ENCODE assay signal across 9 cellular contexts in the genomic region with DNA sequence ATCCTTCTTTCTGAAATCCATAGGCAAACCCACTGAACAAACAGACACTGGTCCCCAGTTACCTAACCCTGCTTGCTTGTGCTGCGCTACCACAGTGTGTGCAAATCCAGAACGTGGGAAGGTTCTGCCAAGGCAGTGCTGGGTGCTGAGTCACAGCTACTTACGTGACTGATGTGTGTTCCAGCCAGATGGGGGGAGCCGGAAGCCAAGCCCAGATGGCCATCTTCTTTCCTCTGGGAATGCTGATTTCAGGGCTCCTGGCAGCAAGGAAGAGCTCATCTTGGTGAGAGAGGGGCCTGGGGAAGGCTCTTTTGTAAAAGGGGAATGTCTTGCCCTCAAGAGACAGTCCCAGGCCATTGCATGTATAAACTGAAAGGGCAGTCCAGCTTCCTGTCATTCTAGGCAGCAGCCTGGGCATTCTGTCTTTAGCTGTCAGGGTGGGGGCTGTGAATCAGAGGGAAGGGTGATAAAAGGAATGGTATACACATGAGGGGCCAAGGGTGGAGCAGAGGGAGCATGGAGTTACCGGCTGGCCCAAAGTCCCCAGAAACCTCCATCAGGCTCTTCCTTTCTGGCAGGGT. TPM values are rescaled to one million over a fixed set of nuclear protein-coding genes. Genes with fewer than 3 reads are reported as not detected.
DNase-seq lines count a peak whose midpoint lies in the region; ATAC-seq, FAIRE-seq and TF ChIP-seq lines count a peak whose summit lies in the region.
"Had no signal": no experiment of that assay in that cellular context is flagged by ENCODE, and none has a peak within 500 bp of the region (broad histone marks: within the 10 kb centered on the region; RNA-seq: fewer than 3 reads in every experiment).

No MANE protein-coding gene starts in this region.

- FAIRE-seq in small intestine (lab: Jason Lieb, UNC): no peak
- FAIRE-seq: GM12878 had no signal

- intact Hi-C loops in ovary (cut with DNase I): no loop called here

- H3K27ac ChIP-seq in ovary (no peak overlapping the region), small intestine (ENCODE audit: low read depth in 1 of 2, low read length in 1 of 2) (peak overlapping the region in 1 of 2 donors; percentile 90)

- H3K9me3 ChIP-seq in BE2C (no peaks in the 10 kb centered on the region), ovary (no peaks in the 10 kb centered on the region), small intestine (ENCODE audit: control insufficient read depth, low read depth) (no peaks in the 10 kb centered on the region)

- H3K4me3 ChIP-seq in BE2C (ENCODE audit: low read depth, low read length): no peak overlapping the region
- H3K4me3 ChIP-seq in ovary: no peak overlapping the region
- H3K4me3 ChIP-seq in small intestine (ENCODE audit: low read depth in 1 of 2, low read length in 2 of 2): no peak overlapping the region
- H3K4me3 ChIP-seq: GM12878 had no signal

- H3K4me1 ChIP-seq in BE2C (peaks cover 3% of the 10 kb centered on the region; the same call in 1 of the 2 replicates), ovary (ENCODE audit: insufficient read depth) (peaks cover 11% of the 10 kb centered on the region), small intestine (ENCODE audit: control insufficient read depth in 2 of 2, insufficient read depth in 1 of 2, low read depth in 1 of 2, low read length in 1 of 2) (peaks cover 0 to 2% of the 10 kb centered on the region in 2 donors)

- H3K27me3 ChIP-seq in BE2C (no peaks in the 10 kb centered on the region), ovary (no peaks in the 10 kb centered on the region), small intestine (ENCODE audit: control insufficient read depth in 2 of 2, insufficient read depth in 2 of 2, low read length in 2 of 2) (no peaks in the 10 kb centered on the region)

- TF ChIP-seq EP300 in ovary (IDR thresholded peaks at IDR 0.05): no peak

- ATAC-seq in SK-N-SH treated with all-trans-retinoic acid at 6 μM for 48 hours: peak; percentile 92
- ATAC-seq in HG03442 (IDR thresholded peaks at IDR 0.05; ENCODE audit: unreplicated experiment): no peak

- DNase-seq in BE2C (peak; percentile 51), fibroblast of gingiva (ENCODE audit: low read depth) (peak; percentile 96), ovary (peak; percentile 41 to 75 (median 51)), small intestine (no peak), NCI-H1092 treated with DMSO at 0.1 percent for 48 hours (lab: John Stamatoyannopoulos, UW) (no peak)
- DNase-seq in central memory CD4-positive, alpha-beta T cell: no peak

- TF ChIP-seq POLR2A in ovary (IDR thresholded peaks at IDR 0.05): no peak

- 40 to 59% (median 50%) methylated on average over 5 of the region's 5 CpGs for WGBS in ovary, 3 donors
- 67 to 85% (median 71%) methylated on average over 5 of the region's 5 CpGs for WGBS in small intestine, 3 donors

- peaks cover 3% of the 10 kb centered on the region; the same call in 1 of the 2 replicates for H3K36me3 ChIP-seq in BE2C
- no peaks in the 10 kb centered on the region for H3K36me3 ChIP-seq in ovary
- H3K36me3 ChIP-seq in small intestine (ENCODE audit: control insufficient read depth in 2 of 2, insufficient read depth in 2 of 2, low read length in 2 of 2): peaks cover 5 to 35% of the 10 kb centered on the region in 2 donors

- no peak for TF ChIP-seq CTCF in BE2C (IDR thresholded peaks at IDR 0.05; ENCODE audit: low read depth, low read length)
- TF ChIP-seq CTCF in ovary (IDR thresholded peaks at IDR 0.05): no peak

TF ChIP-seq in SK-N-SH treated with all-trans-retinoic acid at 6 μM for 48 hours, 23 proteins besides CTCF, POLR2A, EP300 and RAD21:
- TF ChIP-seq POU6F1 (CRISPR knock-in tag; IDR thresholded peaks at IDR 0.05; ENCODE audit: borderline replicate concordance, low read depth) (no peak; the same call in 1 of the 2 replicates), ZFP3 (CRISPR knock-in tag; IDR thresholded peaks at IDR 0.05) (0 out of 2 replicates have a peak, but pooled peaks have one; percentile 37), PPARA (CRISPR knock-in tag; IDR thresholded peaks at IDR 0.05; ENCODE audit: borderline replicate concordance) (no peak), OSR1 (CRISPR knock-in tag; IDR thresholded peaks at IDR 0.05) (0 out of 2 replicates have a peak, but pooled peaks have one; percentile 66), CREB5 (CRISPR knock-in tag; IDR thresholded peaks at IDR 0.05; ENCODE audit: low read depth) (no peak), ZC3H10 (CRISPR knock-in tag; IDR thresholded peaks at IDR 0.05) (no peak), TCF4 (CRISPR knock-in tag; IDR thresholded peaks at IDR 0.05; ENCODE audit: borderline replicate concordance) (no peak), ESRRG (CRISPR knock-in tag; IDR thresholded peaks at IDR 0.05) (no peak), SNAI2 (CRISPR knock-in tag; IDR thresholded peaks at IDR 0.05) (no peak), TOX (CRISPR knock-in tag; IDR thresholded peaks at IDR 0.05; ENCODE audit: borderline replicate concordance) (peak; percentile 8; the same call in 1 of the 2 replicates)
- TF ChIP-seq, protein P1, sequence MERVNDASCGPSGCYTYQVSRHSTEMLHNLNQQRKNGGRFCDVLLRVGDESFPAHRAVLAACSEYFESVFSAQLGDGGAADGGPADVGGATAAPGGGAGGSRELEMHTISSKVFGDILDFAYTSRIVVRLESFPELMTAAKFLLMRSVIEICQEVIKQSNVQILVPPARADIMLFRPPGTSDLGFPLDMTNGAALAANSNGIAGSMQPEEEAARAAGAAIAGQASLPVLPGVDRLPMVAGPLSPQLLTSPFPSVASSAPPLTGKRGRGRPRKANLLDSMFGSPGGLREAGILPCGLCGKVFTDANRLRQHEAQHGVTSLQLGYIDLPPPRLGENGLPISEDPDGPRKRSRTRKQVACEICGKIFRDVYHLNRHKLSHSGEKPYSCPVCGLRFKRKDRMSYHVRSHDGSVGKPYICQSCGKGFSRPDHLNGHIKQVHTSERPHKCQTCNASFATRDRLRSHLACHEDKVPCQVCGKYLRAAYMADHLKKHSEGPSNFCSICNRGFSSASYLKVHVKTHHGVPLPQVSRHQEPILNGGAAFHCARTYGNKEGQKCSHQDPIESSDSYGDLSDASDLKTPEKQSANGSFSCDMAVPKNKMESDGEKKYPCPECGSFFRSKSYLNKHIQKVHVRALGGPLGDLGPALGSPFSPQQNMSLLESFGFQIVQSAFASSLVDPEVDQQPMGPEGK (CRISPR knock-in tag; IDR thresholded peaks at IDR 0.05; ENCODE audit: borderline replicate concordance): no peak
- TF ChIP-seq, protein P2, sequence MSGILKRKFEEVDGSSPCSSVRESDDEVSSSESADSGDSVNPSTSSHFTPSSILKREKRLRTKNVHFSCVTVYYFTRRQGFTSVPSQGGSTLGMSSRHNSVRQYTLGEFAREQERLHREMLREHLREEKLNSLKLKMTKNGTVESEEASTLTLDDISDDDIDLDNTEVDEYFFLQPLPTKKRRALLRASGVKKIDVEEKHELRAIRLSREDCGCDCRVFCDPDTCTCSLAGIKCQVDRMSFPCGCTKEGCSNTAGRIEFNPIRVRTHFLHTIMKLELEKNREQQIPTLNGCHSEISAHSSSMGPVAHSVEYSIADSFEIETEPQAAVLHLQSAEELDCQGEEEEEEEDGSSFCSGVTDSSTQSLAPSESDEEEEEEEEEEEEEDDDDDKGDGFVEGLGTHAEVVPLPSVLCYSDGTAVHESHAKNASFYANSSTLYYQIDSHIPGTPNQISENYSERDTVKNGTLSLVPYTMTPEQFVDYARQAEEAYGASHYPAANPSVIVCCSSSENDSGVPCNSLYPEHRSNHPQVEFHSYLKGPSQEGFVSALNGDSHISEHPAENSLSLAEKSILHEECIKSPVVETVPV (CRISPR knock-in tag; IDR thresholded peaks at IDR 0.05): no peak
TF ChIP-seq in SK-N-SH treated with all-trans-retinoic acid at 6 μM for 48 hours: peak in this region for 3.

RNA-seq across cellular contexts. Expression of gene CD46, which starts 54.1 kb away (rescaled TPM):
- polyA plus RNA-seq in BE2C (2012; ENCODE audit: insufficient read depth, insufficient read length, low read depth): 62.2 TPM
- total RNA-seq in ovary: 100 to 1,000 TPM in 6 of 7 donors, 10 to 100 TPM in 1; 95.0 to 165 (median 121) TPM
- polyA plus RNA-seq in ovary: 100 to 1,000 TPM in 1 of 2 donors, 10 to 100 TPM in 1; 78.8 to 142 TPM
- 100 to 1,000 TPM in 1 of 3 donors, 10 to 100 TPM in 2; 53.2 to 122 (median 71.3) TPM for polyA plus RNA-seq in small intestine

Comparison
In these comparisons a context has a peak if more than half of its experiments do, and no peak if none do; other contexts are left out.
1. DNase-seq: peak in BE2C (single experiment), fibroblast of gingiva (single experiment) and ovary (5 of 5); none in small intestine (single experiment), central memory CD4-positive, alpha-beta T cell (single experiment) and NCI-H1092 treated with DMSO at 0.1 percent for 48 hours (single experiment).